Comparison of ENCODE assay signal across 9 cellular contexts in genomic region chr1:15151871-15152270, GRCh38. TPM values are rescaled to one million over a fixed set of nuclear protein-coding genes. Genes with fewer than 3 reads are reported as not detected.
DNase-seq lines count a peak whose midpoint lies in the region; ATAC-seq, FAIRE-seq and TF ChIP-seq lines count a peak whose summit lies in the region.
"Had no signal": no experiment of that assay in that cellular context is flagged by ENCODE, and none has a peak within 500 bp of the region (broad histone marks: within the 10 kb centered on the region; RNA-seq: fewer than 3 reads in every experiment).

No MANE protein-coding gene starts in this region.

- intact Hi-C loops in sigmoid colon (cut with DNase I): loop anchor here (1.0 to 10.0 kb wide), 4 partner anchors 94 to 373 kb away; partner anchors contain the start of genes CASP9 and DNAJC16

- POLR2A ChIA-PET in HEK293 (lab: Yijun Ruan, JAX): interaction anchor here (0.7 kb wide), 1 partner anchor 23 kb away, joined by 3 read pairs; no protein-coding TSS in a partner anchor

- no peak for ATAC-seq in HG03432 (IDR thresholded peaks at IDR 0.05; ENCODE audit: unreplicated experiment)

- no peak for FAIRE-seq in GM19239 (lab: Jason Lieb, UNC)
- FAIRE-seq: colon had no signal

- no peak for TF ChIP-seq POLR2A in sigmoid colon (IDR thresholded peaks at IDR 0.05)

- no peak for TF ChIP-seq EP300 in sigmoid colon (IDR thresholded peaks at IDR 0.05)

- no peak overlapping the region for H3K27ac ChIP-seq in HEK293 (ENCODE audit: extremely low read depth, low read depth, low read length)
- H3K27ac ChIP-seq in sigmoid colon: peak overlapping the region; percentile 93 to 99 (median 96)

- DNase-seq in astrocyte of the cerebellum (ENCODE audit: low read depth): no peak
- no peak for DNase-seq in sigmoid colon
- DNase-seq in NCI-H2227 (lab: John Stamatoyannopoulos, UW; ENCODE audit: unreplicated experiment): no peak
- no peak for DNase-seq in NCI-H1105 treated with DMSO at 0.1 percent for 48 hours (lab: John Stamatoyannopoulos, UW)
- no peak for DNase-seq in GM19239 (ENCODE audit: insufficient read length, low spot score)

- H3K4me3 ChIP-seq in HEK293 (ENCODE audit: low read depth, low read length): no peak overlapping the region
- peak overlapping the region; percentile 50 for H3K4me3 ChIP-seq in astrocyte of the cerebellum (ENCODE audit: low read depth, low read length)
- H3K4me3 ChIP-seq in iPS-18c (ENCODE audit: insufficient read depth, low read depth, low read length): peak overlapping the region; percentile 92; the same call in 1 of the 2 replicates
- H3K4me3 ChIP-seq in sigmoid colon: peak overlapping the region in 3 of 4 donors; percentile 44 to 93 (median 77)

- TF ChIP-seq CTCF in HEK293 (tag by site-specific recombination; IDR thresholded peaks at IDR 0.05) (no peak), astrocyte of the cerebellum (IDR thresholded peaks at IDR 0.05; ENCODE audit: low read depth, low read length, missing control alignments) (no peak), sigmoid colon (IDR thresholded peaks at IDR 0.05) (no peak)

- WGBS in sigmoid colon, 2 donors: 53 to 76% methylated on average over 3 of the region's 3 CpGs

- H3K27me3 ChIP-seq in sigmoid colon: no peaks in the 10 kb centered on the region

- H3K4me1 ChIP-seq in HEK293 (ENCODE audit: control insufficient read depth, insufficient read depth, low read length) (0 out of 2 replicates have a peak, but pooled peaks cover 1% of the 10 kb centered on the region), sigmoid colon (peaks cover 4 to 45% (median 40%) of the 10 kb centered on the region in 4 donors)

- CTCF ChIA-PET in HEK293 (lab: Yijun Ruan, JAX): interaction anchor here (0.6 to 4.0 kb wide), 22 partner anchors 8 to 153 kb away, joined by 3 to 59 read pairs (median 5); no protein-coding TSS in a partner anchor

- H3K9me3 ChIP-seq in HEK293 (ENCODE audit: control insufficient read depth, insufficient read depth, low read depth, low read length) (no peaks in the 10 kb centered on the region), iPS-18c (ENCODE audit: control insufficient read depth, insufficient read depth, low read length) (no peaks in the 10 kb centered on the region), sigmoid colon (no peaks in the 10 kb centered on the region)

- in situ Hi-C loops in astrocyte of the cerebellum (cut with HindIII; ENCODE audit: low sequenced_read_pairs): no loop called here

- no peaks in the 10 kb centered on the region for H3K36me3 ChIP-seq in HEK293 (ENCODE audit: control insufficient read depth in 2 of 2, insufficient read depth in 1 of 2, low read length in 2 of 2)
- H3K36me3 ChIP-seq in sigmoid colon: no peaks in the 10 kb centered on the region

TF ChIP-seq in HEK293, 187 proteins besides CTCF, POLR2A, EP300 and RAD21:
- no peak for TF ChIP-seq ZNF155 (tag by site-specific recombination; IDR thresholded peaks at IDR 0.05)
- TF ChIP-seq ZNF274 (IDR thresholded peaks at IDR 0.05; ENCODE audit: low read length): no peak
- TF ChIP-seq ZNF274 (tag by site-specific recombination; IDR thresholded peaks at IDR 0.05; ENCODE audit: borderline replicate concordance): no peak
- no peak for TF ChIP-seq ZBTB1 (tag by site-specific recombination; IDR thresholded peaks at IDR 0.05)
- TF ChIP-seq SCRT2 (tag by site-specific recombination; IDR thresholded peaks at IDR 0.05): no peak
- no peak for TF ChIP-seq ZNF140 (tag by site-specific recombination; IDR thresholded peaks at IDR 0.05)
- TF ChIP-seq ZNF639 (tag by site-specific recombination; IDR thresholded peaks at IDR 0.05): no peak
- TF ChIP-seq ZNF23 (tag by site-specific recombination; IDR thresholded peaks at IDR 0.05; ENCODE audit: borderline replicate concordance): no peak
- TF ChIP-seq ZNF768 (tag by site-specific recombination; IDR thresholded peaks at IDR 0.05): no peak
- TF ChIP-seq PBX3 (CRISPR knock-in tag; IDR thresholded peaks at IDR 0.05): no peak
- TF ChIP-seq ZNF488 (tag by site-specific recombination; IDR thresholded peaks at IDR 0.05): no peak
- TF ChIP-seq ZNF157 (tag by site-specific recombination; IDR thresholded peaks at IDR 0.05): no peak
- no peak for TF ChIP-seq ZSCAN5A (tag by site-specific recombination; IDR thresholded peaks at IDR 0.05)
- no peak for TF ChIP-seq ZNF747 (tag by site-specific recombination; IDR thresholded peaks at IDR 0.05)
- TF ChIP-seq ZNF664 (tag by site-specific recombination; IDR thresholded peaks at IDR 0.05): peak; percentile 85
- peak; percentile 38; the same call in 1 of the 2 replicates for TF ChIP-seq ZFHX2 (tag by site-specific recombination; conservative IDR thresholded peaks at IDR 0.05)

RNA-seq across cellular contexts. Expression of gene TMEM51, which starts 1.7 kb away (rescaled TPM):
- total RNA-seq in sigmoid colon: 10 to 100 TPM; 12.3 to 20.7 (median 16.3) TPM
- 10 to 100 TPM in 1 of 3 donors, 1 to 10 TPM in 2; 8.8 to 15.3 (median 9.6) TPM for polyA plus RNA-seq in sigmoid colon
